In genomic region chr5:133530270-133530669, GRCh38 we compare ENCODE assay signal across 20 cellular contexts.
DNase-seq lines count a peak whose midpoint lies in the region; ATAC-seq, FAIRE-seq and TF ChIP-seq lines count a peak whose summit lies in the region.
"Had no signal": no experiment of that assay in that cellular context is flagged by ENCODE, and none has a peak within 500 bp of the region (broad histone marks: within the 10 kb centered on the region; RNA-seq: fewer than 3 reads in every experiment).

No MANE protein-coding gene starts in this region.

- no peak for TF ChIP-seq CTCF in activated CD8-positive, alpha-beta T cell treated with anti-CD3 and anti-CD28 coated beads for 36 hours (IDR thresholded peaks at IDR 0.05)
- no peak for TF ChIP-seq CTCF in VCaP (conservative IDR thresholded peaks at IDR 0.05)
- no peak for TF ChIP-seq CTCF in neural progenitor cell (IDR thresholded peaks at IDR 0.05)
- no peak for TF ChIP-seq CTCF in body of pancreas (IDR thresholded peaks at IDR 0.05)
- no peak for TF ChIP-seq CTCF in osteoblast (IDR thresholded peaks at IDR 0.05; ENCODE audit: extremely low read depth, low read depth, low read length)
- TF ChIP-seq CTCF in Caco-2 (IDR thresholded peaks at IDR 0.05; ENCODE audit: insufficient read depth in 1 of 2, low read depth in 1 of 2, low read length in 1 of 2, severe bottlenecking in 1 of 2, unreplicated experiment in 1 of 2): no peak

- H3K27me3 ChIP-seq in neural progenitor cell (no peaks in the 10 kb centered on the region), body of pancreas (no peaks in the 10 kb centered on the region), osteoblast (ENCODE audit: insufficient read depth, low read length) (no peaks in the 10 kb centered on the region), Caco-2 (replicated peaks; ENCODE audit: control insufficient read depth, insufficient read depth, low read length) (no peaks in the 10 kb centered on the region; the same call in 1 of the 2 replicates)
- H3K27me3 ChIP-seq: BLaER1 had no signal

- H3K9me3 Mint-ChIP-seq in activated CD8-positive, alpha-beta T cell treated with anti-CD3 and anti-CD28 coated beads, Interleukin-2, amount 10 ng/mL, durations not matched to agents 7 days and 5 days (ENCODE audit: insufficient read depth): no peaks in the 10 kb centered on the region
- no peaks in the 10 kb centered on the region for H3K9me3 Mint-ChIP-seq in activated CD8-positive, alpha-beta T cell treated with anti-CD3 and anti-CD28 coated beads for 36 hours
- H3K9me3 Mint-ChIP-seq in neural progenitor cell (no peaks in the 10 kb centered on the region), Caco-2 (ENCODE audit: unreplicated experiment) (no peaks in the 10 kb centered on the region)
- H3K9me3 Mint-ChIP-seq: CD4-positive, alpha-beta memory T cell; H9 had no signal

- FAIRE-seq in urothelium cell line (lab: Jason Lieb, UNC): peak; percentile 17
- FAIRE-seq: G401.6, GM12892, GM18507, H1 had no signal

- H3K4me1 ChIP-seq in neural progenitor cell (peaks cover 21% of the 10 kb centered on the region), body of pancreas (no peaks in the 10 kb centered on the region), osteoblast (ENCODE audit: insufficient read depth, low read length) (no peaks in the 10 kb centered on the region), Caco-2 (no peaks in the 10 kb centered on the region)
- H3K4me1 ChIP-seq: BLaER1 had no signal

- WGBS in body of pancreas, 2 donors: 68 to 69% methylated on average over 6 of the region's 6 CpGs

- intact Hi-C loops in activated CD8-positive, alpha-beta T cell treated with anti-CD3 and anti-CD28 coated beads for 36 hours (cut with micrococcal nuclease): no loop called here
- intact Hi-C loops in body of pancreas (cut with DNase I) (no loop called here), Caco-2 (cut with micrococcal nuclease; ENCODE audit: unreplicated experiment) (no loop called here)

- H3K4me3 ChIP-seq in neural progenitor cell: no peak overlapping the region
- no peak overlapping the region for H3K4me3 ChIP-seq in body of pancreas
- no peak overlapping the region for H3K4me3 ChIP-seq in osteoblast (ENCODE audit: insufficient read depth, low read length)
- no peak overlapping the region for H3K4me3 ChIP-seq in Caco-2 (ENCODE audit: low read depth, low read length)
- H3K4me3 ChIP-seq: BLaER1 had no signal

- BruUV-seq in Caco-2 (replicated peaks; lab: Mats Ljungman, UMichigan): no TSS peak

- peak overlapping the region; percentile 36; the same call in 1 of the 2 replicates for H3K27ac ChIP-seq in VCaP
- no peak overlapping the region for H3K27ac ChIP-seq in neural progenitor cell
- no peak overlapping the region for H3K27ac ChIP-seq in body of pancreas
- no peak overlapping the region for H3K27ac ChIP-seq in osteoblast (ENCODE audit: low read depth, low read length)
- H3K27ac ChIP-seq: 22Rv1, BLaER1 had no signal

- no peak for TF ChIP-seq POLR2A in body of pancreas (IDR thresholded peaks at IDR 0.05)

- CTCF ChIA-PET in activated CD8-positive, alpha-beta T cell treated with anti-CD3 and anti-CD28 coated beads, Interleukin-2, amount 10 ng/mL, durations not matched to agents 7 days and 5 days (lab: Charles Lee): no interaction called here
- CTCF ChIA-PET in activated CD8-positive, alpha-beta T cell treated with anti-CD3 and anti-CD28 coated beads for 36 hours (lab: Charles Lee): interaction anchor here (1.6 kb wide), 1 partner anchor 13 kb away, joined by 3 read pairs; no protein-coding TSS in a partner anchor
- CTCF ChIA-PET in Caco-2 (lab: Charles Lee): no interaction called here

- no peak for ATAC-seq in activated CD8-positive, alpha-beta T cell treated with anti-CD3 and anti-CD28 coated beads, Interleukin-2, amount 10 ng/mL, durations not matched to agents 7 days and 5 days
- ATAC-seq in activated CD8-positive, alpha-beta T cell treated with anti-CD3 and anti-CD28 coated beads for 36 hours: no peak
- ATAC-seq in body of pancreas: no peak

- H3K36me3 Mint-ChIP-seq in activated CD8-positive, alpha-beta T cell treated with anti-CD3 and anti-CD28 coated beads, Interleukin-2, amount 10 ng/mL, durations not matched to agents 7 days and 5 days (ENCODE audit: low read depth): no peaks in the 10 kb centered on the region
- no peaks in the 10 kb centered on the region for H3K36me3 Mint-ChIP-seq in activated CD8-positive, alpha-beta T cell treated with anti-CD3 and anti-CD28 coated beads for 36 hours (ENCODE audit: low read depth)
- H3K36me3 Mint-ChIP-seq in neural progenitor cell (no peaks in the 10 kb centered on the region), Caco-2 (ENCODE audit: insufficient read depth, unreplicated experiment) (no peaks in the 10 kb centered on the region)
- H3K36me3 Mint-ChIP-seq: CD14-positive monocyte; CD4-positive, alpha-beta memory T cell had no signal

- H3K36me3 ChIP-seq in neural progenitor cell: no peaks in the 10 kb centered on the region
- H3K36me3 ChIP-seq in body of pancreas (replicated peaks in 1 of 2; ENCODE audit: insufficient read depth in 1 of 2, low read depth in 2 of 2): no peaks in the 10 kb centered on the region
- no peaks in the 10 kb centered on the region for H3K36me3 ChIP-seq in osteoblast (ENCODE audit: insufficient read depth, low read length)
- H3K36me3 ChIP-seq in Caco-2 (ENCODE audit: control insufficient read depth, insufficient read depth, low read length): no peaks in the 10 kb centered on the region
- H3K36me3 ChIP-seq: BLaER1 had no signal

- H3K27me3 Mint-ChIP-seq in activated CD8-positive, alpha-beta T cell treated with anti-CD3 and anti-CD28 coated beads, Interleukin-2, amount 10 ng/mL, durations not matched to agents 7 days and 5 days (ENCODE audit: low read depth): peaks cover 13% of the 10 kb centered on the region
- H3K27me3 Mint-ChIP-seq in activated CD8-positive, alpha-beta T cell treated with anti-CD3 and anti-CD28 coated beads for 36 hours: peaks cover 3% of the 10 kb centered on the region
- H3K27me3 Mint-ChIP-seq in neural progenitor cell (ENCODE audit: insufficient read depth, low read depth): no peaks in the 10 kb centered on the region
- peaks cover 3% of the 10 kb centered on the region for H3K27me3 Mint-ChIP-seq in Caco-2 (ENCODE audit: insufficient read depth, unreplicated experiment)

- DNase-seq in activated CD8-positive, alpha-beta T cell treated with anti-CD3 and anti-CD28 coated beads, Interleukin-2, amount 10 ng/mL, durations not matched to agents 7 days and 5 days: peak; percentile 9
- no peak for DNase-seq in activated CD8-positive, alpha-beta T cell treated with anti-CD3 and anti-CD28 coated beads for 36 hours
- DNase-seq in neural progenitor cell (ENCODE audit: low spot score) (no peak), urothelium cell line (ENCODE audit: low spot score) (no peak), body of pancreas (no peak), osteoblast (ENCODE audit: insufficient read length, low spot score, missing footprints) (no peak), Caco-2 (no peak)
- DNase-seq: Calu3; CD4-positive, alpha-beta memory T cell; DND-41; EL; H9 had no signal

- no peaks in the 10 kb centered on the region for H3K79me2 ChIP-seq in neural progenitor cell (ENCODE audit: low read depth)
- H3K79me2 ChIP-seq in osteoblast (ENCODE audit: insufficient read depth, low read length): no peaks in the 10 kb centered on the region

- H3K4me2 ChIP-seq in neural progenitor cell: peak overlapping the region; percentile 1
- H3K4me2 ChIP-seq in osteoblast (ENCODE audit: insufficient read depth, low read length): no peak overlapping the region
- H3K4me2 ChIP-seq: BLaER1 had no signal

- H3K4me1 Mint-ChIP-seq in activated CD8-positive, alpha-beta T cell treated with anti-CD3 and anti-CD28 coated beads, Interleukin-2, amount 10 ng/mL, durations not matched to agents 7 days and 5 days (ENCODE audit: low read depth): no peaks in the 10 kb centered on the region
- no peaks in the 10 kb centered on the region for H3K4me1 Mint-ChIP-seq in activated CD8-positive, alpha-beta T cell treated with anti-CD3 and anti-CD28 coated beads for 36 hours (ENCODE audit: low read depth)
- H3K4me1 Mint-ChIP-seq in neural progenitor cell (peaks cover 8% of the 10 kb centered on the region), Caco-2 (ENCODE audit: low read depth, unreplicated experiment) (no peaks in the 10 kb centered on the region)
- H3K4me1 Mint-ChIP-seq: CD14-positive monocyte; CD4-positive, alpha-beta memory T cell had no signal

- no peak overlapping the region for H3K27ac Mint-ChIP-seq in activated CD8-positive, alpha-beta T cell treated with anti-CD3 and anti-CD28 coated beads, Interleukin-2, amount 10 ng/mL, durations not matched to agents 7 days and 5 days
- H3K27ac Mint-ChIP-seq in activated CD8-positive, alpha-beta T cell treated with anti-CD3 and anti-CD28 coated beads for 36 hours: no peak overlapping the region
- H3K27ac Mint-ChIP-seq in neural progenitor cell (no peak overlapping the region), Caco-2 (ENCODE audit: unreplicated experiment) (no peak overlapping the region)
- H3K27ac Mint-ChIP-seq: CD14-positive monocyte; CD4-positive, alpha-beta memory T cell; H9 had no signal

- H3F3A ChIP-seq in neural progenitor cell (ENCODE audit: low read depth): no peaks in the 10 kb centered on the region

- POLR2A ChIA-PET in activated CD8-positive, alpha-beta T cell treated with anti-CD3 and anti-CD28 coated beads, Interleukin-2, amount 10 ng/mL, durations not matched to agents 7 days and 5 days (lab: Charles Lee): no interaction called here
- POLR2A ChIA-PET in activated CD8-positive, alpha-beta T cell treated with anti-CD3 and anti-CD28 coated beads for 36 hours (lab: Charles Lee): interaction anchor here (1.1 kb wide), 1 partner anchor 44 kb away, joined by 3 read pairs; no protein-coding TSS in a partner anchor
- POLR2A ChIA-PET in Caco-2 (lab: Charles Lee): no interaction called here

- H3K9ac ChIP-seq in neural progenitor cell: no peak overlapping the region
- H3K9ac ChIP-seq: BLaER1 had no signal

- H4K20me1 ChIP-seq in neural progenitor cell (ENCODE audit: low read depth) (no peaks in the 10 kb centered on the region), osteoblast (ENCODE audit: insufficient read depth, low read length) (no peaks in the 10 kb centered on the region)
- H4K20me1 ChIP-seq: BLaER1 had no signal

- no peaks in the 10 kb centered on the region for H3K9me3 ChIP-seq in neural progenitor cell (ENCODE audit: low read depth)
- H3K9me3 ChIP-seq in body of pancreas: no peaks in the 10 kb centered on the region
- H3K9me3 ChIP-seq in osteoblast (ENCODE audit: low read depth, low read length): no peaks in the 10 kb centered on the region
- H3K9me3 ChIP-seq in Caco-2: no peaks in the 10 kb centered on the region
- H3K9me3 ChIP-seq: BLaER1 had no signal

- no peak overlapping the region for H3K4me3 Mint-ChIP-seq in activated CD8-positive, alpha-beta T cell treated with anti-CD3 and anti-CD28 coated beads, Interleukin-2, amount 10 ng/mL, durations not matched to agents 7 days and 5 days
- H3K4me3 Mint-ChIP-seq in activated CD8-positive, alpha-beta T cell treated with anti-CD3 and anti-CD28 coated beads for 36 hours: no peak overlapping the region
- H3K4me3 Mint-ChIP-seq in neural progenitor cell: no peak overlapping the region
- no peak overlapping the region for H3K4me3 Mint-ChIP-seq in Caco-2 (ENCODE audit: unreplicated experiment)
- H3K4me3 Mint-ChIP-seq: CD14-positive monocyte; CD4-positive, alpha-beta memory T cell; H9 had no signal

- H2AFZ ChIP-seq in neural progenitor cell (replicated peaks): no peak overlapping the region
- no peak overlapping the region for H2AFZ ChIP-seq in osteoblast (ENCODE audit: low read length)
